11 cellular contexts compared by ENCODE assay signal in the genomic region with DNA sequence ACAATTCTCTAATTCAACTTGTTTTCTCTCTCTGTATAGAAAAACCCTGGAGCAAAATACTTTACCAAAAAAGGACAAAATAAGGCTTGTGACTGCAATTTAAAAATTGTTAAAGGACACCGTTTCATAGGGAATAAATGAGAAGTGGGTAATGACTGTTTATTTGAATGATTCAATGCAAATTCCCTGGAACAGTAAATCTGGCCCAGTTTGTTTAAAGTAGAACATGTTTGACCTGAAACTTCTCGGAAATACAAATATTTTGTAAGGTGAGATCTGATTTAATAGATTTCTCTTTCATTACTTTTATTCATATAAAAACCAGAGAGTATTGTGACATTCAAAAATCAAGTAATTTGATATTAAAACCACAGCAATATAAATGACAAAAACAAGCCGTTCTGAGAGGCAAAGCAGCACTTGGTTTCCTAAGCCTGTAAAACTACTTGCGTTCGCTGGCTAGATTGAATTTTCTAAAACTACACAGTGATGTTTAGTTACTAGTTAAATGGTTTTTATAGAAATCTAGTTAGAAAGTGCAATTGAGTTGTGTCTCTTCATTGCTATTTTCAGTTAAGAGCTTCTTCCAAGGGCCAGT.
A peak's percentile ranks its signal among the peaks of the same experiment; 100 is the strongest.
DNase-seq lines count a peak whose midpoint lies in the region; ATAC-seq, FAIRE-seq and TF ChIP-seq lines count a peak whose summit lies in the region.
"Had no signal": no experiment of that assay in that cellular context is flagged by ENCODE, and none has a peak within 500 bp of the region (broad histone marks: within the 10 kb centered on the region; RNA-seq: fewer than 3 reads in every experiment).

No MANE protein-coding gene starts in this region.

- H3K36me3 ChIP-seq in Panc1 (ENCODE audit: control insufficient read depth, insufficient read depth, low read length) = no peaks in the 10 kb centered on the region
- no peaks in the 10 kb centered on the region for H3K36me3 ChIP-seq in neuron (ENCODE audit: insufficient read depth, low read length)

- no peak overlapping the region for H3K4me3 ChIP-seq in Panc1 (ENCODE audit: low read depth in 2 of 2, low read length in 2 of 2)
- no peak overlapping the region for H3K4me3 ChIP-seq in neuron (ENCODE audit: low read length)

- H3K4me1 ChIP-seq in Panc1 (ENCODE audit: control insufficient read depth, insufficient read depth, low read length) (peaks cover 10% of the 10 kb centered on the region), neuron (ENCODE audit: insufficient read depth, low read length) (peaks cover 9% of the 10 kb centered on the region)

- no peak for TF ChIP-seq CTCF in Panc1 (IDR thresholded peaks at IDR 0.05)

- intact Hi-C loops in Panc1 (cut with micrococcal nuclease; ENCODE audit: unreplicated experiment) = no loop called here

- ATAC-seq in Panc1 (no peak), GM19023 (IDR thresholded peaks at IDR 0.05; ENCODE audit: unreplicated experiment) (no peak)

- no peaks in the 10 kb centered on the region for H3K27me3 ChIP-seq in Panc1 (ENCODE audit: control insufficient read depth, insufficient read depth, low read length)
- no peaks in the 10 kb centered on the region for H3K27me3 ChIP-seq in neuron (ENCODE audit: insufficient read depth, low read length)

- H3K9me3 ChIP-seq in Panc1 (ENCODE audit: control insufficient read depth, insufficient read depth, low read depth, low read length) (no peaks in the 10 kb centered on the region), neuron (ENCODE audit: low read length) (no peaks in the 10 kb centered on the region)

- FAIRE-seq in A204.1 (lab: Jason Lieb, UNC) (peak; percentile 98), endometrium (lab: Jason Lieb, UNC) (peak; percentile 37)

- no TSS peak for BruUV-seq in Panc1 (replicated peaks; lab: Mats Ljungman, UMichigan)

- POLR2A ChIA-PET in Panc1 (lab: Charles Lee) = no interaction called here

- H3K27ac ChIP-seq in Panc1 (ENCODE audit: low read length) = peak overlapping the region; percentile 54

- CTCF ChIA-PET in Panc1 (lab: Charles Lee) = no interaction called here

- peak overlapping the region; percentile 76 for H2AFZ ChIP-seq in neuron (ENCODE audit: low read depth, low read length)

- DNase-seq in Panc1 (ENCODE audit: low read depth, low spot score) (no peak), germinal center (ENCODE audit: low spot score) (no peak), NCI-H524 treated with DMSO at 0.1 percent for 48 hours (lab: John Stamatoyannopoulos, UW) (no peak)
- no peak for DNase-seq in effector CD8-positive, alpha-beta T cell (lab: John Stamatoyannopoulos, UW)
- DNase-seq: activated naive CD4-positive, alpha-beta T cell treated with anti-CD3 and anti-CD28 coated beads, Interleukin-2, amount 50 U/mL, for 16 hours; NCI-H2029; T-helper 2 cell had no signal

- in situ Hi-C loops in Panc1 (cut with HindIII; ENCODE audit: low pct_unique_long_range_greater_than_20kb, low sequenced_read_pairs) = no loop called here
